ENCODE assay signal across 14 cellular contexts in the genomic region with DNA sequence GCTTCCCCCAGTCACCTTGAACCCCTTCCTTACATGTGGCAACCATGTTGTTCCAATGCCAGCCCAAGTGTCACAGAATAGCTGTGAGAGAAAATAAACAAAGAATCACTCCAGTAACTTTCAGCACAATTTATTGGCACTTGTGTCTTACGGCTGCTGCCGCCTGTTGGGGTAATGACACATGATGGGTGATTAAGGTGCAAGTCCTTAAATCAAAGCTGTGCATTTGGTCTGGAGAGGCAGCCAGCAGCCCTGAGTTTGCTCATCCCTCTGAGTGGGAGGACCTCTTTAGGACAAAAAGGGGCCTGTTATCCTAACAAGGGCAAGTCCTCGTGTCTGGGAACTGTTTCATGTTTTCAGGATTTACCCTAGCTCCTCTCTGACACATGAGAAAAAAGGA.
"Had no signal": no experiment of that assay in that cellular context is flagged by ENCODE, and none has a peak within 500 bp of the region (broad histone marks: within the 10 kb centered on the region; RNA-seq: fewer than 3 reads in every experiment).

No MANE protein-coding gene starts in this region.

- FAIRE-seq: colon, kidney had no signal

- ATAC-seq: effector memory CD8-positive, alpha-beta T cell; gastroesophageal sphincter; left cardiac atrium; left ventricle myocardium superior had no signal

- DNase-seq: effector memory CD8-positive, alpha-beta T cell; esophagus squamous epithelium; foreskin fibroblast; kidney; left cardiac atrium; left ventricle myocardium superior; mesendoderm; naive B cell; stimulated activated CD4-positive, alpha-beta T cell treated with anti-CD3 and anti-CD28 coated beads, Interleukin-2, amount 100 ng/mL, for 48 hours; stimulated activated naive CD4-positive, alpha-beta T cell treated with Interleukin-2 at 50 U/mL for 16 hours; upper lobe of left lung; uterus had no signal
